14 cellular contexts compared by ENCODE assay signal in the genomic region with DNA sequence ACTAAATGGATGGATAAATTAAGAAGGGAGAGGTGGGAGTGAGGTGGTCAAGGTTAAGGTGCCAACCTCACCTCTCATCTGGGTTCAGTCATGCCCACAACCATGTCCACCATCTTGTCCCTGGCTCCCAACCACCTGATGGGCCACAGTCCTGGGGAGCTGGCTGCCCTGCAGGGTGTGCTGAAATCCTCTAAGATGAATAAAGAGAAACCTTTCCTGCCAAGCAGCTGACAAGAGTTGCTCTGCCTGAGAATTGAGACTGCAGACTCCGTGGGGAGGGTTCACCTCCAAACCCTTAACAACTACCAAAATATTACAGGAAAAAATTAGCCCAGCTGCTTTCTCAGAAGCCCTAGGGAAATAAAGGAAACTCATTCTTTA. TPM values are rescaled to one million over a fixed set of nuclear protein-coding genes. Genes with fewer than 3 reads are reported as not detected.
DNase-seq lines count a peak whose midpoint lies in the region; ATAC-seq and TF ChIP-seq lines count a peak whose summit lies in the region.
"Had no signal": no experiment of that assay in that cellular context is flagged by ENCODE, and none has a peak within 500 bp of the region (broad histone marks: within the 10 kb centered on the region; RNA-seq: fewer than 3 reads in every experiment).

No MANE protein-coding gene starts in this region.

- no peak overlapping the region for H3K4me3 ChIP-seq in breast epithelium
- H3K4me3 ChIP-seq in right atrium auricular region: no peak overlapping the region
- no peak overlapping the region for H3K4me3 ChIP-seq in suprapubic skin
- H3K4me3 ChIP-seq in HAP-1: no peak overlapping the region
- H3K4me3 ChIP-seq: tibial nerve had no signal

- BruUV-seq in MCF 10A (replicated peaks; lab: Mats Ljungman, UMichigan): no TSS peak

- no peaks in the 10 kb centered on the region for H3K36me3 Mint-ChIP-seq in MCF 10A (ENCODE audit: insufficient read depth, unreplicated experiment)
- peaks cover 2% of the 10 kb centered on the region for H3K36me3 Mint-ChIP-seq in activated T-helper 1 cell treated with anti-CD3 and anti-CD28 coated beads, Interleukin-12 subunit alpha, Interleukin-12 subunit beta, Interleukin-2, Interleukin-4 antibody, amounts not matched to agents 30 ng/mL and 10 ng/mL and 1 ng/mL, durations not matched to agents 14 hours and 24 hours and 36 hours (ENCODE audit: low read depth)

- H3K9me3 Mint-ChIP-seq in MCF 10A (ENCODE audit: unreplicated experiment): no peaks in the 10 kb centered on the region
- H3K9me3 Mint-ChIP-seq in activated T-helper 1 cell treated with anti-CD3 and anti-CD28 coated beads, Interleukin-12 subunit alpha, Interleukin-12 subunit beta, Interleukin-2, Interleukin-4 antibody, amounts not matched to agents 30 ng/mL and 10 ng/mL and 1 ng/mL, durations not matched to agents 14 hours and 24 hours and 36 hours: no peaks in the 10 kb centered on the region

- no peaks in the 10 kb centered on the region for H3K27me3 Mint-ChIP-seq in MCF 10A (ENCODE audit: insufficient read depth, unreplicated experiment)
- H3K27me3 Mint-ChIP-seq in activated T-helper 1 cell treated with anti-CD3 and anti-CD28 coated beads, Interleukin-12 subunit alpha, Interleukin-12 subunit beta, Interleukin-2, Interleukin-4 antibody, amounts not matched to agents 30 ng/mL and 10 ng/mL and 1 ng/mL, durations not matched to agents 14 hours and 24 hours and 36 hours (ENCODE audit: insufficient read depth): no peaks in the 10 kb centered on the region

- WGBS in suprapubic skin: 36% methylated on average over 1 of the region's 1 CpG

- TF ChIP-seq CTCF in MCF 10A (IDR thresholded peaks at IDR 0.05; ENCODE audit: unreplicated experiment) (no peak), breast epithelium (IDR thresholded peaks at IDR 0.05) (no peak), right atrium auricular region (IDR thresholded peaks at IDR 0.05) (no peak), suprapubic skin (IDR thresholded peaks at IDR 0.05) (no peak)

- H3K4me1 ChIP-seq in breast epithelium (no peaks in the 10 kb centered on the region), right atrium auricular region (peaks cover 0 to 55% of the 10 kb centered on the region in 2 donors), suprapubic skin (peaks cover 34% of the 10 kb centered on the region), HAP-1 (no peaks in the 10 kb centered on the region)

- H3K27me3 ChIP-seq in breast epithelium: no peaks in the 10 kb centered on the region
- no peaks in the 10 kb centered on the region for H3K27me3 ChIP-seq in right atrium auricular region
- H3K27me3 ChIP-seq in suprapubic skin: no peaks in the 10 kb centered on the region
- no peaks in the 10 kb centered on the region for H3K27me3 ChIP-seq in HAP-1 (ENCODE audit: low read depth)
- H3K27me3 ChIP-seq: tibial nerve had no signal

- H3K27ac ChIP-seq in breast epithelium (peak overlapping the region in 1 of 2 donors; percentile 1), right atrium auricular region (peak overlapping the region; percentile 59 to 71), suprapubic skin (peak overlapping the region; percentile 47)

- CTCF ChIA-PET in MCF 10A (lab: Yijun Ruan, JAX): interaction anchor here (0.6 to 2.3 kb wide), 9 partner anchors 10 to 1233 kb away, joined by 3 to 14 read pairs (median 4); no protein-coding TSS in a partner anchor

- H3K4me3 Mint-ChIP-seq in MCF 10A (ENCODE audit: unreplicated experiment): no peak overlapping the region
- H3K4me3 Mint-ChIP-seq in activated T-helper 1 cell treated with anti-CD3 and anti-CD28 coated beads, Interleukin-12 subunit alpha, Interleukin-12 subunit beta, Interleukin-2, Interleukin-4 antibody, amounts not matched to agents 30 ng/mL and 10 ng/mL and 1 ng/mL, durations not matched to agents 14 hours and 24 hours and 36 hours: peak overlapping the region; percentile 3

- ATAC-seq in left lobe of liver (no peak), GM19463 (IDR thresholded peaks at IDR 0.05; ENCODE audit: unreplicated experiment) (no peak)

- TF ChIP-seq EP300 in suprapubic skin (IDR thresholded peaks at IDR 0.05): no peak

- TF ChIP-seq POLR2A in breast epithelium (IDR thresholded peaks at IDR 0.05) (no peak), suprapubic skin (IDR thresholded peaks at IDR 0.05) (no peak)

- H3K36me3 ChIP-seq in breast epithelium: no peaks in the 10 kb centered on the region
- no peaks in the 10 kb centered on the region for H3K36me3 ChIP-seq in right atrium auricular region
- H3K36me3 ChIP-seq in suprapubic skin: no peaks in the 10 kb centered on the region
- no peaks in the 10 kb centered on the region for H3K36me3 ChIP-seq in HAP-1 (replicated peaks)
- H3K36me3 ChIP-seq: tibial nerve had no signal

- DNase-seq in MCF 10A (ENCODE audit: unreplicated experiment) (no peak), breast epithelium (ENCODE audit: low spot score in 2 of 2) (no peak), right atrium auricular region (ENCODE audit: low spot score) (no peak), suprapubic skin (ENCODE audit: low spot score in 2 of 2) (no peak), left lobe of liver (ENCODE audit: low spot score) (no peak), HAP-1 (ENCODE audit: low spot score in 2 of 2) (no peak)
- no peak for DNase-seq in activated T-helper 1 cell treated with anti-CD3 and anti-CD28 coated beads, Interleukin-12 subunit alpha, Interleukin-12 subunit beta, Interleukin-2, Interleukin-4 antibody, amounts not matched to agents 30 ng/mL and 10 ng/mL and 1 ng/mL, durations not matched to agents 14 hours and 24 hours and 36 hours (ENCODE audit: low spot score)
- DNase-seq: amniotic stem cell, Karpas-422, kidney glomerular epithelial cell, NCI-H187, NCI-H526 treated with DMSO at 0.1 percent for 48 hours had no signal

- peaks cover 24% of the 10 kb centered on the region for H3K4me1 Mint-ChIP-seq in MCF 10A (ENCODE audit: insufficient read depth, unreplicated experiment)
- H3K4me1 Mint-ChIP-seq in activated T-helper 1 cell treated with anti-CD3 and anti-CD28 coated beads, Interleukin-12 subunit alpha, Interleukin-12 subunit beta, Interleukin-2, Interleukin-4 antibody, amounts not matched to agents 30 ng/mL and 10 ng/mL and 1 ng/mL, durations not matched to agents 14 hours and 24 hours and 36 hours (ENCODE audit: low read depth): peaks cover 26% of the 10 kb centered on the region

- peak overlapping the region; percentile 14 for H3K27ac Mint-ChIP-seq in MCF 10A (ENCODE audit: low read depth, unreplicated experiment)
- H3K27ac Mint-ChIP-seq in activated T-helper 1 cell treated with anti-CD3 and anti-CD28 coated beads, Interleukin-12 subunit alpha, Interleukin-12 subunit beta, Interleukin-2, Interleukin-4 antibody, amounts not matched to agents 30 ng/mL and 10 ng/mL and 1 ng/mL, durations not matched to agents 14 hours and 24 hours and 36 hours: peak overlapping the region; percentile 96

- in situ Hi-C loops in HAP-1 (cut with MboI; ENCODE audit: low sequenced_read_pairs): no loop called here

- intact Hi-C loops in MCF 10A (cut with micrococcal nuclease): no loop called here
- intact Hi-C loops in breast epithelium (cut with DNase I; ENCODE audit: low total_unique reads): no loop called here
- intact Hi-C loops in activated T-helper 1 cell treated with anti-CD3 and anti-CD28 coated beads, Interleukin-12 subunit alpha, Interleukin-12 subunit beta, Interleukin-2, Interleukin-4 antibody, amounts not matched to agents 30 ng/mL and 10 ng/mL and 1 ng/mL, durations not matched to agents 14 hours and 24 hours and 36 hours (cut with micrococcal nuclease): loop anchor here (1.0 kb wide), 1 partner anchor 9 kb away; no protein-coding TSS in a partner anchor

- POLR2A ChIA-PET in MCF 10A (lab: Yijun Ruan, JAX): interaction anchor here (0.6 to 1.9 kb wide), 3 partner anchors 9 to 113 kb away, joined by 3 to 13 read pairs (median 3); no protein-coding TSS in a partner anchor

- H3K9me3 ChIP-seq in breast epithelium (no peaks in the 10 kb centered on the region), right atrium auricular region (no peaks in the 10 kb centered on the region), suprapubic skin (no peaks in the 10 kb centered on the region), HAP-1 (no peaks in the 10 kb centered on the region)
- H3K9me3 ChIP-seq: tibial nerve had no signal

RNA-seq across cellular contexts. Expression of a gene that starts 15.2 kb away (rescaled TPM):
- total RNA-seq in MCF 10A (2022): not detected in 2 replicates
- total RNA-seq in breast epithelium: 10 to 100 TPM; 22.1 to 46.9 (median 24.3) TPM
- total RNA-seq in activated T-helper 1 cell treated with anti-CD3 and anti-CD28 coated beads, Interleukin-12 subunit alpha, Interleukin-12 subunit beta, Interleukin-2, Interleukin-4 antibody, amounts not matched to agents 30 ng/mL and 10 ng/mL and 1 ng/mL, durations not matched to agents 14 hours and 24 hours and 36 hours: 0.21 and 0.27 TPM in 2 replicates
- total RNA-seq in right atrium auricular region: 10 to 100 TPM in 1 of 2 donors, 1 to 10 TPM in 1; 5.7 to 19.8 TPM
- total RNA-seq in suprapubic skin: 1 to 10 TPM; 3.0 to 9.2 (median 5.9) TPM
- total RNA-seq in left lobe of liver: 3.0 TPM

RNA-seq across cellular contexts. Expression of a gene that starts 21.9 kb away (rescaled TPM):
- total RNA-seq in MCF 10A (2022) (3.8 and 5.8 TPM in 2 replicates), breast epithelium (10 to 100 TPM; 18.7 to 50.6 (median 47.4) TPM), right atrium auricular region (10 to 100 TPM; 40.2 to 43.3 TPM), suprapubic skin (10 to 100 TPM in 1 of 4 donors, 1 to 10 TPM in 3; 6.3 to 31.4 (median 8.2) TPM), left lobe of liver (13.1 TPM)
- total RNA-seq in activated T-helper 1 cell treated with anti-CD3 and anti-CD28 coated beads, Interleukin-12 subunit alpha, Interleukin-12 subunit beta, Interleukin-2, Interleukin-4 antibody, amounts not matched to agents 30 ng/mL and 10 ng/mL and 1 ng/mL, durations not matched to agents 14 hours and 24 hours and 36 hours: 71.7 and 85.6 TPM in 2 replicates

RNA-seq across cellular contexts. Expression of a gene that starts 46.2 kb away (rescaled TPM):
- 18.4 and 25.2 TPM in 2 replicates for total RNA-seq in MCF 10A (2022)
- 10 to 100 TPM; 10.7 to 17.1 (median 15.4) TPM for total RNA-seq in breast epithelium
- total RNA-seq in activated T-helper 1 cell treated with anti-CD3 and anti-CD28 coated beads, Interleukin-12 subunit alpha, Interleukin-12 subunit beta, Interleukin-2, Interleukin-4 antibody, amounts not matched to agents 30 ng/mL and 10 ng/mL and 1 ng/mL, durations not matched to agents 14 hours and 24 hours and 36 hours: 33.7 and 33.9 TPM in 2 replicates
- 10 to 100 TPM; 23.5 to 35.0 TPM for total RNA-seq in right atrium auricular region
- total RNA-seq in suprapubic skin: 100 to 1,000 TPM in 1 of 4 donors, 10 to 100 TPM in 3; 46.7 to 103 (median 60.1) TPM
- total RNA-seq in left lobe of liver: 20.0 TPM
